Comparison of ENCODE assay signal across 21 cellular contexts in the genomic region with DNA sequence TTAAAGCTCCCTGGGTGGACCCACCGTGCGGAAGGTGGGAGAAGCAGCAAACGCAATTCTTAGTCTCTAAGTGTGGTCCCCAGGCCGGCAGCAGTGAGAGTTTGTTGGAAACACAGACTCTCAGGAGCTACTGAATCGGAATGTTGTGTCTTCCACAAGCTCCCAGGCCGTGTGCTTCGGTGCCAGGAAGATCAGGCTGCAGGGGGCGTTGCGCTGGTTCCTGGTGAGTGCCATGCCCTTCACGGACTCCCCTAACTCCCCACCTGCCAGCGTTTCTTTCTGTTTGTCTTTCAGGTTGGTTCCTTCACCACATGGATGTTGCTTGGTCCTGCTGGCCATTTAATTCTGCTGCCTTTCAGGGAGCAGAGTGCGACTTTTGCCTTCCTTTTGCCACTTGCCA.
DNase-seq lines count a peak whose midpoint lies in the region; ATAC-seq and TF ChIP-seq lines count a peak whose summit lies in the region.
"Had no signal": no experiment of that assay in that cellular context is flagged by ENCODE, and none has a peak within 500 bp of the region (broad histone marks: within the 10 kb centered on the region; RNA-seq: fewer than 3 reads in every experiment).

No MANE protein-coding gene starts in this region.

- H3K27ac ChIP-seq in left ventricle myocardium inferior (replicated peaks) (peak overlapping the region; percentile 54), right atrium auricular region (no peak overlapping the region), mesenchymal stem cell (ENCODE audit: low read length, poor library complexity, severe bottlenecking) (no peak overlapping the region), subcutaneous abdominal adipose tissue (ENCODE audit: low read depth, low read length) (peak overlapping the region; percentile 67)
- H3K27ac ChIP-seq: 22Rv1, PC-9 had no signal

- peak overlapping the region; percentile 58 for H4K91ac ChIP-seq in mesenchymal stem cell (ENCODE audit: low read length)

- H3K27ac Mint-ChIP-seq in endothelial cell (ENCODE audit: unreplicated experiment), result peak overlapping the region; percentile 100
- H3K27ac Mint-ChIP-seq: CD4-positive, alpha-beta memory T cell; HFFc6 had no signal

- TF ChIP-seq CTCF in left ventricle myocardium inferior (IDR thresholded peaks at IDR 0.05; ENCODE audit: borderline replicate concordance) (no peak), right atrium auricular region (IDR thresholded peaks at IDR 0.05) (no peak), endothelial cell (IDR thresholded peaks at IDR 0.05; ENCODE audit: unreplicated experiment) (no peak)

- H4K8ac ChIP-seq in mesenchymal stem cell (ENCODE audit: low read length), result no peak overlapping the region

- H3K4me3 Mint-ChIP-seq in endothelial cell (ENCODE audit: unreplicated experiment), result peak overlapping the region; percentile 62
- H3K4me3 Mint-ChIP-seq: CD4-positive, alpha-beta memory T cell; HFFc6 had no signal

- peaks cover 9% of the 10 kb centered on the region for H3K36me3 Mint-ChIP-seq in endothelial cell (ENCODE audit: low read depth, unreplicated experiment)
- H3K36me3 Mint-ChIP-seq: CD4-positive, alpha-beta memory T cell had no signal

- H3K4me2 ChIP-seq in mesenchymal stem cell (ENCODE audit: low read length, poor library complexity, severe bottlenecking), result no peak overlapping the region
- H3K4me2 ChIP-seq: PC-9 had no signal

- intact Hi-C loops in left ventricle myocardium inferior (cut with micrococcal nuclease), result no loop called here

- H3K9ac ChIP-seq in mesenchymal stem cell (ENCODE audit: low read length) (no peak overlapping the region), subcutaneous abdominal adipose tissue (ENCODE audit: low read length in 5 of 5) (no peak overlapping the region)

- ATAC-seq in HG02973 (IDR thresholded peaks at IDR 0.05; ENCODE audit: unreplicated experiment), result no peak

- H3K9me3 ChIP-seq in left ventricle myocardium inferior (replicated peaks), result no peaks in the 10 kb centered on the region
- no peaks in the 10 kb centered on the region for H3K9me3 ChIP-seq in right atrium auricular region
- no peaks in the 10 kb centered on the region for H3K9me3 ChIP-seq in mesenchymal stem cell (ENCODE audit: control insufficient read depth, low read length)
- H3K9me3 ChIP-seq in subcutaneous abdominal adipose tissue (ENCODE audit: control insufficient read depth in 5 of 5, low read length in 5 of 5), result no peaks in the 10 kb centered on the region
- H3K9me3 ChIP-seq: BE2C, MG63 had no signal

- peaks cover 3% of the 10 kb centered on the region for H3K27me3 Mint-ChIP-seq in endothelial cell (ENCODE audit: unreplicated experiment)

- DNase-seq in left ventricle myocardium inferior (no peak), right atrium auricular region (ENCODE audit: low spot score) (no peak), endothelial cell (ENCODE audit: low spot score) (no peak), mesenchymal stem cell (no peak), T-helper 9 cell (no peak), DMS79 treated with DMSO at 0.1 percent for 48 hours (lab: John Stamatoyannopoulos, UW) (no peak)
- DNase-seq: BE2C; CD4-positive, alpha-beta memory T cell; DMS79; GOT3; HFFc6; Karpas-422; MG63; NCI-H1105; NCI-H1694; NCI-H2107; NCI-H69; PC-9 had no signal

- peak overlapping the region in 1 of 2 experiments; percentile 5 for H3K18ac ChIP-seq in mesenchymal stem cell (ENCODE audit: low read depth in 1 of 2, low read length in 2 of 2)

- H3K14ac ChIP-seq in mesenchymal stem cell (ENCODE audit: low read length in 2 of 2), result no peak overlapping the region

- no peak overlapping the region for H2BK120ac ChIP-seq in mesenchymal stem cell (ENCODE audit: low read depth, low read length)

- no peak overlapping the region for H3K23ac ChIP-seq in mesenchymal stem cell (ENCODE audit: low read length in 2 of 2)

- H2AFZ ChIP-seq in mesenchymal stem cell (ENCODE audit: low read depth, low read length), result no peak overlapping the region
- H2AFZ ChIP-seq: PC-9 had no signal

- no peak overlapping the region for H2BK15ac ChIP-seq in mesenchymal stem cell (ENCODE audit: low read depth, poor library complexity, severe bottlenecking)

- H2BK5ac ChIP-seq in mesenchymal stem cell (ENCODE audit: low read depth, low read length, poor library complexity, severe bottlenecking), result no peak overlapping the region

- H2BK12ac ChIP-seq in mesenchymal stem cell (ENCODE audit: low read length in 2 of 2), result peak overlapping the region in 1 of 2 experiments; percentile 42

- H3K79me1 ChIP-seq in mesenchymal stem cell (replicated peaks; ENCODE audit: low read length, poor library complexity, severe bottlenecking), result no peaks in the 10 kb centered on the region

- H2AK5ac ChIP-seq in mesenchymal stem cell (ENCODE audit: low read length, severe bottlenecking), result peak overlapping the region; percentile 15

- H3K4me3 ChIP-seq in left ventricle myocardium inferior (no peak overlapping the region), right atrium auricular region (no peak overlapping the region), mesenchymal stem cell (ENCODE audit: insufficient read depth in 1 of 2, low read depth in 1 of 2, low read length in 2 of 2) (no peak overlapping the region), subcutaneous abdominal adipose tissue (ENCODE audit: low read depth in 1 of 5, low read length in 5 of 5) (peak overlapping the region in 1 of 5 donors; percentile 7)
- H3K4me3 ChIP-seq: MG63, PC-9 had no signal

- no peaks in the 10 kb centered on the region for H3K27me3 ChIP-seq in left ventricle myocardium inferior (ENCODE audit: low read depth)
- no peaks in the 10 kb centered on the region for H3K27me3 ChIP-seq in right atrium auricular region
- peaks cover 0 to 22% of the 10 kb centered on the region in 2 experiments for H3K27me3 ChIP-seq in mesenchymal stem cell (ENCODE audit: control insufficient read depth in 1 of 2, insufficient read depth in 1 of 2, low read length in 2 of 2)
- H3K27me3 ChIP-seq in subcutaneous abdominal adipose tissue (ENCODE audit: control insufficient read depth in 5 of 5, insufficient read depth in 4 of 5, low read length in 5 of 5), result no peaks in the 10 kb centered on the region
- H3K27me3 ChIP-seq: BE2C, MG63 had no signal

- peaks cover 5% of the 10 kb centered on the region for H3K9me3 Mint-ChIP-seq in endothelial cell (ENCODE audit: unreplicated experiment)
- H3K9me3 Mint-ChIP-seq: CD4-positive, alpha-beta memory T cell; HFFc6 had no signal

- H3K36me3 ChIP-seq in left ventricle myocardium inferior (no peaks in the 10 kb centered on the region), right atrium auricular region (no peaks in the 10 kb centered on the region), mesenchymal stem cell (ENCODE audit: control insufficient read depth in 1 of 2, insufficient read depth in 2 of 2, low read depth in 1 of 2, low read length in 2 of 2) (no peaks in the 10 kb centered on the region), subcutaneous abdominal adipose tissue (ENCODE audit: control insufficient read depth in 5 of 5, insufficient read depth in 5 of 5, low read length in 5 of 5) (no peaks in the 10 kb centered on the region)
- H3K36me3 ChIP-seq: BE2C, MG63 had no signal

- 72% methylated on average over 12 of the region's 12 CpGs for WGBS in mesenchymal stem cell

- H3K4me1 ChIP-seq in left ventricle myocardium inferior (peaks cover 10% of the 10 kb centered on the region), right atrium auricular region (no peaks in the 10 kb centered on the region), mesenchymal stem cell (ENCODE audit: control insufficient read depth, insufficient read depth, low read depth, low read length) (peaks cover 14% of the 10 kb centered on the region), subcutaneous abdominal adipose tissue (ENCODE audit: control insufficient read depth in 5 of 5, insufficient read depth in 5 of 5, low read length in 5 of 5) (peaks cover 0 to 25% (median 10%) of the 10 kb centered on the region in 5 donors)
- H3K4me1 ChIP-seq: BE2C had no signal

- peaks cover 61% of the 10 kb centered on the region for H3K4me1 Mint-ChIP-seq in endothelial cell (ENCODE audit: unreplicated experiment)

- H3K4ac ChIP-seq in mesenchymal stem cell (ENCODE audit: low read depth in 1 of 2, low read length in 2 of 2), result no peak overlapping the region

Comparison
In these comparisons a context has a peak if more than half of its experiments do, and no peak if none do; other contexts are left out.
1. H3K27ac ChIP-seq: peak in left ventricle myocardium inferior (single experiment) and subcutaneous abdominal adipose tissue (single experiment); none in right atrium auricular region (0 of 2) and mesenchymal stem cell (single experiment).